In genomic region chr22:50728523-50728931, GRCh38 we compare ENCODE assay signal across 17 cellular contexts. TPM values are rescaled to one million over a fixed set of nuclear protein-coding genes. Genes with fewer than 3 reads are reported as not detected.
A peak's percentile ranks its signal among the peaks of the same experiment; 100 is the strongest.
DNase-seq lines count a peak whose midpoint lies in the region; ATAC-seq, FAIRE-seq and TF ChIP-seq lines count a peak whose summit lies in the region.
"Had no signal": no experiment of that assay in that cellular context is flagged by ENCODE, and none has a peak within 500 bp of the region (broad histone marks: within the 10 kb centered on the region; RNA-seq: fewer than 3 reads in every experiment).

No MANE protein-coding gene starts in this region.

- intact Hi-C loops in kidney (cut with DNase I): no loop called here
- intact Hi-C loops in sciatic nerve (cut with DNase I): no loop called here

- no peak for FAIRE-seq in kidney (lab: Jason Lieb, UNC)
- FAIRE-seq: K562, RCC 7860 had no signal

- TF ChIP-seq CTCF in chondrocyte (IDR thresholded peaks at IDR 0.05) (no peak), kidney (IDR thresholded peaks at IDR 0.05; ENCODE audit: borderline replicate concordance, extremely low read depth, insufficient read depth) (no peak)

- peaks cover 5 to 10% of the 10 kb centered on the region in 2 donors for H3K36me3 ChIP-seq in kidney (ENCODE audit: control insufficient read depth in 1 of 2, insufficient read depth in 2 of 2, low read length in 2 of 2)

- ATAC-seq in activated naive CD4-positive, alpha-beta T cell treated with anti-CD3 and anti-CD28 coated beads, Interleukin-2, amount 50 U/mL, for 72 hours: no peak
- ATAC-seq in sciatic nerve: no peak
- ATAC-seq in SK-N-SH treated with all-trans-retinoic acid at 6 μM for 48 hours: no peak
- ATAC-seq: GM23338, K562 had no signal

- H3K27ac Mint-ChIP-seq in activated naive CD4-positive, alpha-beta T cell treated with anti-CD3 and anti-CD28 coated beads, Interleukin-2, amount 50 U/mL, for 72 hours: no peak overlapping the region
- no peak overlapping the region for H3K27ac Mint-ChIP-seq in chondrocyte (ENCODE audit: unreplicated experiment)
- H3K27ac Mint-ChIP-seq: GM23338 had no signal

- no peaks in the 10 kb centered on the region for H3K9me3 ChIP-seq in kidney (ENCODE audit: control insufficient read depth in 1 of 2, low read length in 2 of 2)

- peaks cover 4% of the 10 kb centered on the region for H3K4me1 Mint-ChIP-seq in chondrocyte (ENCODE audit: low read depth)

- no peak overlapping the region for H3K9ac ChIP-seq in kidney (ENCODE audit: low read length in 2 of 2)

- DNase-seq in activated naive CD4-positive, alpha-beta T cell treated with anti-CD3 and anti-CD28 coated beads, Interleukin-2, amount 50 U/mL, for 16 hours: peak; percentile 6
- no peak for DNase-seq in activated naive CD4-positive, alpha-beta T cell treated with anti-CD3 and anti-CD28 coated beads, Interleukin-2, amount 50 U/mL, for 72 hours (ENCODE audit: low spot score in 2 of 2)
- DNase-seq in chondrocyte (ENCODE audit: low spot score): peak; percentile 79
- DNase-seq in kidney: peak; percentile 58
- DNase-seq in sciatic nerve (ENCODE audit: low spot score): peak; percentile 60
- DNase-seq in NCI-H1105 (lab: John Stamatoyannopoulos, UW): no peak
- no peak for DNase-seq in NCI-H510A treated with DMSO at 0.1 percent for 48 hours (lab: John Stamatoyannopoulos, UW)
- DNase-seq: NCI-H1048, NCI-H226 had no signal

- no peaks in the 10 kb centered on the region for H3K9me3 Mint-ChIP-seq in activated naive CD4-positive, alpha-beta T cell treated with anti-CD3 and anti-CD28 coated beads, Interleukin-2, amount 50 U/mL, for 72 hours
- H3K9me3 Mint-ChIP-seq in chondrocyte (ENCODE audit: low read depth): no peaks in the 10 kb centered on the region
- H3K9me3 Mint-ChIP-seq: CD8-positive, alpha-beta memory T cell; GM23338 had no signal

- no peak overlapping the region for H3K27ac ChIP-seq in kidney (ENCODE audit: low read depth in 2 of 2, low read length in 2 of 2)
- H3K27ac ChIP-seq: 22Rv1, HL-60 had no signal

- H3K4me3 ChIP-seq in kidney (ENCODE audit: low read length in 2 of 2): no peak overlapping the region
- H3K4me3 ChIP-seq: GM23338, K562 had no signal

- no peaks in the 10 kb centered on the region for H3K4me1 ChIP-seq in kidney (ENCODE audit: control insufficient read depth in 1 of 2, insufficient read depth in 1 of 2, low read depth in 1 of 2, low read length in 2 of 2)

- no peaks in the 10 kb centered on the region for H3K36me3 Mint-ChIP-seq in activated naive CD4-positive, alpha-beta T cell treated with anti-CD3 and anti-CD28 coated beads, Interleukin-2, amount 50 U/mL, for 72 hours
- no peaks in the 10 kb centered on the region for H3K36me3 Mint-ChIP-seq in chondrocyte (ENCODE audit: low read depth)
- H3K36me3 Mint-ChIP-seq: CD8-positive, alpha-beta memory T cell had no signal

- H3K27me3 Mint-ChIP-seq in chondrocyte (ENCODE audit: low read depth): peaks cover 2% of the 10 kb centered on the region

- H3K4me3 Mint-ChIP-seq in chondrocyte (ENCODE audit: unreplicated experiment): no peak overlapping the region
- H3K4me3 Mint-ChIP-seq: CD8-positive, alpha-beta memory T cell; GM23338 had no signal

TF ChIP-seq in SK-N-SH treated with all-trans-retinoic acid at 6 μM for 48 hours, 23 proteins besides CTCF, POLR2A, EP300 and RAD21:
- no peak for TF ChIP-seq RARB (CRISPR knock-in tag; IDR thresholded peaks at IDR 0.05)
- TF ChIP-seq ZC3H10 (CRISPR knock-in tag; IDR thresholded peaks at IDR 0.05): no peak
- TF ChIP-seq OSR1 (CRISPR knock-in tag; IDR thresholded peaks at IDR 0.05): no peak

RNA-seq across cellular contexts. Expression of gene ACR, which starts 9.5 kb away (rescaled TPM):
- total RNA-seq in activated naive CD4-positive, alpha-beta T cell treated with anti-CD3 and anti-CD28 coated beads, Interleukin-2, amount 50 U/mL, for 72 hours: not detected
- total RNA-seq in chondrocyte (0.45 to 0.74 TPM (median 0.63 TPM) in 3 replicates), kidney (1.6 TPM), sciatic nerve (1.5 TPM)
- polyA plus RNA-seq in kidney (ENCODE audit: insufficient read depth, low read depth, low replicate concordance): 1.0 TPM
- total RNA-seq: CD8-positive, alpha-beta memory T cell; Daoy; GM23338; K562 had no signal
- polyA plus RNA-seq: CD8-positive, alpha-beta memory T cell; GM23338; K562 had no signal

RNA-seq across cellular contexts. Expression of gene RABL2B, which starts 54.9 kb away (rescaled TPM):
- 10 to 100 TPM in 1 of 2 donors, 1 to 10 TPM in 1; 7.2 to 22.6 TPM for total RNA-seq in activated naive CD4-positive, alpha-beta T cell treated with anti-CD3 and anti-CD28 coated beads, Interleukin-2, amount 50 U/mL, for 72 hours
- total RNA-seq in chondrocyte: 29.8 to 32.1 TPM (median 30.3 TPM) in 3 replicates
- total RNA-seq in kidney: 43.5 TPM
- 26.2 TPM for polyA plus RNA-seq in kidney (ENCODE audit: insufficient read depth, low read depth, low replicate concordance)
- total RNA-seq in sciatic nerve: 32.6 TPM

RNA-seq across cellular contexts. Expression of gene SHANK3, which starts 55.9 kb away (rescaled TPM):
- under 1 TPM in 1 of 2 donors, not detected in 1; 0.66 TPM for total RNA-seq in activated naive CD4-positive, alpha-beta T cell treated with anti-CD3 and anti-CD28 coated beads, Interleukin-2, amount 50 U/mL, for 72 hours
- total RNA-seq in chondrocyte (3.9 to 7.5 TPM (median 7.0 TPM) in 3 replicates), kidney (40.5 TPM), sciatic nerve (56.6 TPM)
- polyA plus RNA-seq in kidney (ENCODE audit: insufficient read depth, low read depth, low replicate concordance): 8.8 TPM
- polyA plus RNA-seq: CD8-positive, alpha-beta memory T cell had no signal

Comparison
In these comparisons a context has a peak if more than half of its experiments do, and no peak if none do; other contexts are left out.
1. DNase-seq: peak in activated naive CD4-positive, alpha-beta T cell treated with anti-CD3 and anti-CD28 coated beads, Interleukin-2, amount 50 U/mL, for 16 hours (single experiment), chondrocyte (single experiment), kidney (single experiment) and sciatic nerve (single experiment); none in activated naive CD4-positive, alpha-beta T cell treated with anti-CD3 and anti-CD28 coated beads, Interleukin-2, amount 50 U/mL, for 72 hours (0 of 2), NCI-H1105 (single experiment) and NCI-H510A treated with DMSO at 0.1 percent for 48 hours (single experiment).